ENCODE assay signal across 10 cellular contexts in genomic region chr12:131005161-131006035, GRCh38.
"Had no signal": no experiment of that assay in that cellular context is flagged by ENCODE, and none has a peak within 500 bp of the region (broad histone marks: within the 10 kb centered on the region; RNA-seq: fewer than 3 reads in every experiment).

No MANE protein-coding gene starts in this region.

- H3K9me3 ChIP-seq: esophagus muscularis mucosa, vagina had no signal

- H3K27ac ChIP-seq: adrenal gland, vagina had no signal

- H3K4me1 ChIP-seq: adrenal gland had no signal

- DNase-seq: activated naive CD4-positive, alpha-beta T cell treated with anti-CD3 and anti-CD28 coated beads, Interleukin-2, amount 10 ng/mL, durations not matched to agents 7 days and 5 days; adrenal gland; glutamatergic neuron; stimulated activated CD4-positive, alpha-beta T cell treated with anti-CD3 and anti-CD28 coated beads, Interleukin-4, amount 100 ng/mL, for 4 hours had no signal

- H3K27me3 ChIP-seq: adrenal gland, esophagus muscularis mucosa, tibial nerve, vagina had no signal

- H3K36me3 ChIP-seq: adrenal gland, vagina had no signal

- FAIRE-seq: colon had no signal

- H3K4me3 ChIP-seq: adrenal gland, esophagus muscularis mucosa, tibial nerve, vagina had no signal

- ATAC-seq: activated CD4-positive, CD25-positive, alpha-beta regulatory T cell treated with anti-CD3 and anti-CD28 coated beads, Interleukin-2, amount 50 U/mL, for 24 hours; left lobe of liver had no signal
